Comparison of ENCODE assay signal across 1 cellular context in the genomic region with DNA sequence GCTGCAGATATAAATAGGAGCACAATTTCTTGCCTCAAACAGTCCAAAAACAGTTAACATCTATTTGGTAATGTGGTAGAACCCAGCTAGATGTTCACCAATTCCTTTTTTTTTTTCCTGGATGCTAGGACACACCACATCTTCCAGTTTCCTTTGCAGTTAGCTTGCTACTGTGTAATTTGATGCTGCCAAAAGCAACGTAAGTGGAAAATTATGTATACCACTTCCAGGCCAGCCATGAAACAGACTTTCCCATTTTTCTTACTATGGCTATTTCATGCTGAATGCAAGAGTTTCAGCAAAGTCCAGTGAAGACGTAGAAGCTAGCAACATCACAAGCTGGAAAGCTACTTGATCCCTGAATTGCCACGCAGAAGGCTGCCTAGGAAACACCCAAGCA.
TF ChIP-seq lines count a peak whose summit lies in the region.

No MANE protein-coding gene starts in this region.

TF ChIP-seq in IMR-90, 13 proteins besides CTCF, POLR2A, EP300 and RAD21 (continued from another document):
- TF ChIP-seq, protein P1, sequence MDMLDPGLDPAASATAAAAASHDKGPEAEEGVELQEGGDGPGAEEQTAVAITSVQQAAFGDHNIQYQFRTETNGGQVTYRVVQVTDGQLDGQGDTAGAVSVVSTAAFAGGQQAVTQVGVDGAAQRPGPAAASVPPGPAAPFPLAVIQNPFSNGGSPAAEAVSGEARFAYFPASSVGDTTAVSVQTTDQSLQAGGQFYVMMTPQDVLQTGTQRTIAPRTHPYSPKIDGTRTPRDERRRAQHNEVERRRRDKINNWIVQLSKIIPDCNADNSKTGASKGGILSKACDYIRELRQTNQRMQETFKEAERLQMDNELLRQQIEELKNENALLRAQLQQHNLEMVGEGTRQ (IDR thresholded peaks at IDR 0.05; ENCODE audit: low read depth, low read length) = no peak
- TF ChIP-seq RCOR1 (IDR thresholded peaks at IDR 0.05; ENCODE audit: insufficient replicate concordance, low read length) (no peak), MXI1 (IDR thresholded peaks at IDR 0.05; ENCODE audit: borderline replicate concordance, low read depth, low read length) (no peak), CEBPB (IDR thresholded peaks at IDR 0.05; ENCODE audit: low read depth, low read length) (no peak), RFX5 (IDR thresholded peaks at IDR 0.05; ENCODE audit: low read depth, low read length) (no peak)
TF ChIP-seq in IMR-90: peak in this region for 0.
